22 cellular contexts compared by ENCODE assay signal in genomic region chr3:32820430-32820829, GRCh38. TPM values are rescaled to one million over a fixed set of nuclear protein-coding genes. Genes with fewer than 3 reads are reported as not detected.
DNase-seq lines count a peak whose midpoint lies in the region; ATAC-seq and TF ChIP-seq lines count a peak whose summit lies in the region.
"Had no signal": no experiment of that assay in that cellular context is flagged by ENCODE, and none has a peak within 500 bp of the region (broad histone marks: within the 10 kb centered on the region; RNA-seq: fewer than 3 reads in every experiment).

No MANE protein-coding gene starts in this region.

- no peak overlapping the region for H2AFZ ChIP-seq in neural cell (ENCODE audit: low read depth, low read length)

- peaks cover 79% of the 10 kb centered on the region for H3K36me3 Mint-ChIP-seq in Caco-2 (ENCODE audit: insufficient read depth, unreplicated experiment)
- H3K36me3 Mint-ChIP-seq: CD8-positive, alpha-beta memory T cell had no signal

- H3K4me3 ChIP-seq in Caco-2 (ENCODE audit: low read depth, low read length) (peak overlapping the region; percentile 78), NT2/D1 (ENCODE audit: insufficient read length, low read depth) (peak overlapping the region; percentile 91), iPS DF 6.9 (ENCODE audit: low read length) (peak overlapping the region; percentile 99; the same call in 1 of the 2 replicates), neural cell (ENCODE audit: low read length) (peak overlapping the region; percentile 97)
- H3K4me3 ChIP-seq: ascending aorta, esophagus squamous epithelium, SJSA1, transverse colon had no signal

- CTCF ChIA-PET in Caco-2 (lab: Charles Lee), result interaction anchor here (0.7 to 1.6 kb wide), 3 partner anchors 14 to 39 kb away, joined by 3 read pairs; no protein-coding TSS in a partner anchor

- POLR2A ChIA-PET in Caco-2 (lab: Charles Lee), result interaction anchor here (0.5 kb wide), 1 partner anchor 37 kb away, joined by 11 read pairs; no protein-coding TSS in a partner anchor

- H3K9me2 ChIP-seq in neural cell (ENCODE audit: insufficient read depth, low read length), result no peaks in the 10 kb centered on the region

- H3K4me1 ChIP-seq in Caco-2, result peaks cover 43% of the 10 kb centered on the region
- peaks cover 3% of the 10 kb centered on the region for H3K4me1 ChIP-seq in NT2/D1 (ENCODE audit: insufficient read depth, insufficient read length)
- peaks cover 3% of the 10 kb centered on the region; the same call in 1 of the 2 replicates for H3K4me1 ChIP-seq in iPS DF 6.9 (ENCODE audit: control insufficient read depth, insufficient read depth, low read length)

- peaks cover 16% of the 10 kb centered on the region for H3K4me1 Mint-ChIP-seq in Caco-2 (ENCODE audit: low read depth, unreplicated experiment)

- TF ChIP-seq EP300 in neural cell (conservative IDR thresholded peaks at IDR 0.05; ENCODE audit: poor library complexity, severe bottlenecking), result no peak

- no peaks in the 10 kb centered on the region for H3F3A ChIP-seq in neural cell (ENCODE audit: insufficient read depth, low read length, poor library complexity, severe bottlenecking)

- peak overlapping the region; percentile 86 for H3K4me3 Mint-ChIP-seq in Caco-2 (ENCODE audit: unreplicated experiment)
- H3K4me3 Mint-ChIP-seq: activated CD4-positive, alpha-beta T cell treated with anti-CD3 and anti-CD28 coated beads, Interleukin-2, amount 10 ng/mL, durations not matched to agents 7 days and 5 days; activated CD8-positive, alpha-beta memory T cell treated with anti-CD3 and anti-CD28 coated beads, Interleukin-2, amount 10 ng/mL, durations not matched to agents 7 days and 5 days; T-helper 1 cell treated with Interleukin-12 subunit alpha and Interleukin-12 subunit beta and Interleukin-4 antibody, amounts not matched to agents 30 μg/mL and 1 μg/mL, for 36 hours had no signal

- H3K27ac Mint-ChIP-seq in Caco-2 (ENCODE audit: unreplicated experiment), result peak overlapping the region; percentile 75
- H3K27ac Mint-ChIP-seq: activated CD4-positive, alpha-beta T cell treated with anti-CD3 and anti-CD28 coated beads, Interleukin-2, amount 10 ng/mL, durations not matched to agents 7 days and 5 days; activated CD8-positive, alpha-beta memory T cell treated with anti-CD3 and anti-CD28 coated beads, Interleukin-2, amount 10 ng/mL, durations not matched to agents 7 days and 5 days; activated naive CD4-positive, alpha-beta T cell treated with anti-CD3 and anti-CD28 coated beads, Interleukin-2, amount 50 U/mL, for 72 hours; CD8-positive, alpha-beta memory T cell; T-helper 1 cell treated with Interleukin-12 subunit alpha and Interleukin-12 subunit beta and Interleukin-4 antibody, amounts not matched to agents 30 μg/mL and 1 μg/mL, for 36 hours had no signal

- H3K9me3 ChIP-seq in Caco-2 (no peaks in the 10 kb centered on the region), NT2/D1 (ENCODE audit: insufficient read depth, low read length) (peaks cover 35% of the 10 kb centered on the region; the same call in 1 of the 2 replicates), iPS DF 6.9 (ENCODE audit: control insufficient read depth, insufficient read depth, low read length) (no peaks in the 10 kb centered on the region), neural cell (ENCODE audit: low read length) (no peaks in the 10 kb centered on the region)
- H3K9me3 ChIP-seq: ascending aorta, transverse colon had no signal

- peaks cover 67% of the 10 kb centered on the region for H3K79me2 ChIP-seq in neural cell (replicated peaks; ENCODE audit: insufficient read depth, low read length)

- ATAC-seq in HG02571 (IDR thresholded peaks at IDR 0.05; ENCODE audit: unreplicated experiment), result no peak
- ATAC-seq: activated CD8-positive, alpha-beta memory T cell treated with anti-CD3 and anti-CD28 coated beads, Interleukin-2, amount 10 ng/mL, durations not matched to agents 7 days and 5 days; activated naive CD4-positive, alpha-beta T cell treated with anti-CD3 and anti-CD28 coated beads, Interleukin-2, amount 50 U/mL, for 72 hours had no signal

- H3K27ac ChIP-seq in iPS DF 6.9 (ENCODE audit: low read length) (no peak overlapping the region), neural cell (ENCODE audit: low read length) (no peak overlapping the region)
- H3K27ac ChIP-seq: ascending aorta, esophagus squamous epithelium, SJSA1, transverse colon had no signal

- no CpG with 5 or more reads among the region's 2 CpGs for WGBS in iPS DF 6.9 (ENCODE audit: insufficient coverage, insufficient read length)

- no peaks in the 10 kb centered on the region for H3K9me3 Mint-ChIP-seq in Caco-2 (ENCODE audit: unreplicated experiment)
- H3K9me3 Mint-ChIP-seq: activated CD4-positive, alpha-beta T cell treated with anti-CD3 and anti-CD28 coated beads, Interleukin-2, amount 10 ng/mL, durations not matched to agents 7 days and 5 days; activated naive CD4-positive, alpha-beta T cell treated with anti-CD3 and anti-CD28 coated beads, Interleukin-2, amount 50 U/mL, for 72 hours; CD8-positive, alpha-beta memory T cell; T-helper 1 cell treated with Interleukin-12 subunit alpha and Interleukin-12 subunit beta and Interleukin-4 antibody, amounts not matched to agents 30 μg/mL and 1 μg/mL, for 36 hours had no signal

- TF ChIP-seq RAD21 in neural cell (conservative IDR thresholded peaks at IDR 0.05), result no peak

- peaks cover 4% of the 10 kb centered on the region; the same call in 1 of the 2 replicates for H3K36me3 ChIP-seq in Caco-2 (ENCODE audit: control insufficient read depth, insufficient read depth, low read length)
- peaks cover 58% of the 10 kb centered on the region for H3K36me3 ChIP-seq in NT2/D1 (ENCODE audit: insufficient read depth, insufficient read length, low read length)
- H3K36me3 ChIP-seq in iPS DF 6.9 (ENCODE audit: control insufficient read depth, insufficient read depth, low read length), result peaks cover 30% of the 10 kb centered on the region
- no peaks in the 10 kb centered on the region for H3K36me3 ChIP-seq in neural cell (ENCODE audit: insufficient read depth, low read length)
- H3K36me3 ChIP-seq: ascending aorta, esophagus squamous epithelium, SJSA1, transverse colon had no signal

- BruUV-seq in Caco-2 (replicated peaks; lab: Mats Ljungman, UMichigan), result TSS peak; percentile 9

- DNase-seq in Caco-2 (no peak), NT2/D1 (ENCODE audit: low read depth, low spot score) (no peak), iPS DF 6.9 (ENCODE audit: low read depth, low spot score) (no peak), NCI-H226 (no peak), hypothalamus (lab: John Stamatoyannopoulos, UW) (no peak)
- no peak for DNase-seq in activated CD4-positive, alpha-beta T cell treated with anti-CD3 and anti-CD28 coated beads for 1 hour
- DNase-seq: activated CD4-positive, alpha-beta T cell treated with anti-CD3 and anti-CD28 coated beads, Interleukin-2, amount 10 ng/mL, durations not matched to agents 7 days and 5 days; activated CD8-positive, alpha-beta memory T cell treated with anti-CD3 and anti-CD28 coated beads, Interleukin-2, amount 10 ng/mL, durations not matched to agents 7 days and 5 days; CD8-positive, alpha-beta memory T cell; esophagus squamous epithelium; NCI-H1105; NCI-H2029 treated with DMSO at 0.1 percent for 48 hours; NCI-H510A; transverse colon had no signal

- H3K27me3 ChIP-seq in Caco-2 (replicated peaks; ENCODE audit: control insufficient read depth, insufficient read depth, low read length) (no peaks in the 10 kb centered on the region), NT2/D1 (ENCODE audit: insufficient read depth, insufficient read length) (no peaks in the 10 kb centered on the region), iPS DF 6.9 (ENCODE audit: control insufficient read depth, insufficient read depth, low read length) (no peaks in the 10 kb centered on the region), neural cell (ENCODE audit: insufficient read depth, low read depth, low read length) (peaks cover 58% of the 10 kb centered on the region)

- H4K20me1 ChIP-seq in neural cell (ENCODE audit: insufficient read depth), result peaks cover 38% of the 10 kb centered on the region

- TF ChIP-seq CTCF in Caco-2 (IDR thresholded peaks at IDR 0.05; ENCODE audit: insufficient read depth in 1 of 2, low read depth in 1 of 2, low read length in 1 of 2, severe bottlenecking in 1 of 2, unreplicated experiment in 1 of 2) (no peak), neural cell (IDR thresholded peaks at IDR 0.05; ENCODE audit: poor library complexity, severe bottlenecking) (no peak)

- H3K9ac ChIP-seq in NT2/D1 (ENCODE audit: insufficient read length, low read depth), result peak overlapping the region; percentile 83
- no peak overlapping the region for H3K9ac ChIP-seq in neural cell (ENCODE audit: low read length)

- H3K4me2 ChIP-seq in neural cell (ENCODE audit: low read length), result peak overlapping the region; percentile 50

- intact Hi-C loops in Caco-2 (cut with micrococcal nuclease; ENCODE audit: unreplicated experiment), result loop anchor here (1.0 to 5.0 kb wide), 2 partner anchors 20 to 37 kb away; no protein-coding TSS in a partner anchor

- H3K27me3 Mint-ChIP-seq in Caco-2 (ENCODE audit: insufficient read depth, unreplicated experiment), result no peaks in the 10 kb centered on the region

TF ChIP-seq in neural cell, 6 proteins besides CTCF, POLR2A, EP300 and RAD21 (continues in another document):
- TF ChIP-seq SMC3 (conservative IDR thresholded peaks at IDR 0.05; ENCODE audit: poor library complexity), result no peak
- no peak for TF ChIP-seq REST (IDR thresholded peaks at IDR 0.05; ENCODE audit: borderline replicate concordance)

RNA-seq across cellular contexts. Expression of gene TRIM71, which starts 2.6 kb away (rescaled TPM):
- total RNA-seq in Caco-2 (2022), result 67.5 and 68.4 TPM in 2 replicates
- polyA plus RNA-seq in neural cell, result 3.7 and 4.0 TPM in 2 replicates
- 10.0 and 13.0 TPM in 2 replicates for polyA minus RNA-seq in neural cell
- total RNA-seq: activated CD4-positive, alpha-beta T cell treated with anti-CD3 and anti-CD28 coated beads, Interleukin-2, amount 10 ng/mL, durations not matched to agents 7 days and 5 days; ascending aorta; esophagus squamous epithelium; osteocyte; transverse colon had no signal
- polyA plus RNA-seq: CD8-positive, alpha-beta memory T cell; liver had no signal
